ENCODE assay signal across 1 cellular context in the genomic region with DNA sequence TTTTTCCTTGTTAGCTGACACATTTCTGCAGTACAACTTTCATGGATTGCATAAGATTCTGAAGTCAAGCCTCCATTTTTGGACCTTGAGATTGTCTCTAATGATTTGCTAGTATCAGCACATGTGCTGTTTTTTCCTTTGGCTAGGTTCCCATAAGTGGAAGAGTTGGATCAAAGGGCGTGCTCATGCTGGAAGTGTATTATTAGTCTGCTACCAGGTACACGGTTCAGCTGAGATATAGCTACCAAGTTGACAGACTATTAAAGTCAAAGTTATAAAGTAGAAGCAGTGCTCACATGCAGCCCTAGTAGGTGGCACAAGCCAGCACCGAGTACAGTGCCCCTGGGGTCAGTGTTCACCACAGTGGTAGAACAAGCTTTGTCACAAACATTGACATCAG.
TF ChIP-seq lines count a peak whose summit lies in the region.

No MANE protein-coding gene starts in this region.

TF ChIP-seq in SK-N-SH treated with all-trans-retinoic acid at 6 μM for 48 hours, 23 proteins besides CTCF, POLR2A, EP300 and RAD21 (continued from another document):
- no peak for TF ChIP-seq TCF4 (CRISPR knock-in tag; IDR thresholded peaks at IDR 0.05; ENCODE audit: borderline replicate concordance)
- no peak for TF ChIP-seq ESRRG (CRISPR knock-in tag; IDR thresholded peaks at IDR 0.05)
- no peak for TF ChIP-seq ARNTL (CRISPR knock-in tag; IDR thresholded peaks at IDR 0.05; ENCODE audit: borderline replicate concordance, low read depth)
- no peak for TF ChIP-seq TOX (CRISPR knock-in tag; IDR thresholded peaks at IDR 0.05; ENCODE audit: borderline replicate concordance)
